ENCODE assay signal across 9 cellular contexts in the genomic region with DNA sequence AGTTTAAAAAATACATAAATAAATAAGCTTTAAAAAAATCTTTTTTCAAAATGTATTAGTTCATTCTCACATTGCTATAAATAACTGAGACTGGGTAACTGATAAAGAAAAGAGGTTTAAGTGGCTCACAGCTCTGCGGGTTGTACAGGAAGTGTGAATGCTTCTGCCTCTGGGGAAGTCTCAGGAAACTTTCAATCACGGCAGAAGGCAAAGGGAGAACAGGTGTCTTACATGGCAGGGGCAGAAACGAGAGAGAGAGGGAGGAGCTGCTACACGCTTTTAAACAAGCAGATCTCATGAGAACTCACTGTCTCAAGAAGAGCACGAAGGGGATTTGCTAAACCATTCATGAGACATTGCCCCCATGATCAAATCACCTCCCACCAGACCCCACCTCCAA.
DNase-seq lines count a peak whose midpoint lies in the region; ATAC-seq and TF ChIP-seq lines count a peak whose summit lies in the region.
"Had no signal": no experiment of that assay in that cellular context is flagged by ENCODE, and none has a peak within 500 bp of the region (broad histone marks: within the 10 kb centered on the region; RNA-seq: fewer than 3 reads in every experiment).

No MANE protein-coding gene starts in this region.

- H2AFZ ChIP-seq in neuronal stem cell (ENCODE audit: low read length) = no peak overlapping the region

- DNase-seq in GM06990 (ENCODE audit: extremely low read depth, insufficient read length) (peak; percentile 72), GM19240 (ENCODE audit: insufficient read length, low spot score) (peak; percentile 12), neuronal stem cell (ENCODE audit: low spot score) (no peak), mesenteric fat pad (ENCODE audit: low spot score) (no peak), occipital lobe (lab: John Stamatoyannopoulos, UW) (no peak), endodermal cell (no peak)
- peak; percentile 6 for DNase-seq in T-helper 2 cell treated with Interferon-gamma antibody and Interleukin-4, amounts not matched to agents 5 μg/mL and 100 μg/mL, for 36 hours (ENCODE audit: low spot score)

- H2AK5ac ChIP-seq in neuronal stem cell (ENCODE audit: low read depth, low read length) = no peak overlapping the region

- no peak overlapping the region for H4K91ac ChIP-seq in neuronal stem cell (ENCODE audit: low read depth, low read length, poor library complexity)

- no peak overlapping the region for H3K14ac ChIP-seq in neuronal stem cell (ENCODE audit: low read length)

- no peak overlapping the region for H2BK120ac ChIP-seq in neuronal stem cell (ENCODE audit: low read depth, low read length)

- H3K4me1 ChIP-seq in neuronal stem cell (ENCODE audit: control insufficient read depth in 2 of 2, insufficient read depth in 1 of 2, low read depth in 1 of 2, low read length in 2 of 2) (peaks cover 0 to 2% of the 10 kb centered on the region in 2 donors), endodermal cell (ENCODE audit: control insufficient read depth, insufficient read depth, low read length) (no peaks in the 10 kb centered on the region)

- H3K9me3 Mint-ChIP-seq in T-helper 2 cell treated with Interferon-gamma antibody and Interleukin-4, amounts not matched to agents 5 μg/mL and 100 μg/mL, for 36 hours = peaks cover 52% of the 10 kb centered on the region
- H3K9me3 Mint-ChIP-seq in endodermal cell = peaks cover 41% of the 10 kb centered on the region

- WGBS in neuronal stem cell (ENCODE audit: extremely low coverage in 2 of 2, insufficient read length in 2 of 2, insufficient replicate concordance in 1 of 2), 2 donors = no CpG with 5 or more reads among the region's 5 CpGs
- WGBS in endodermal cell (ENCODE audit: insufficient coverage in 1 of 2, insufficient read length in 1 of 2), 2 experiments = 75 to 89% methylated on average over 2 to 5 of the region's 5 CpGs

- peaks cover 27% of the 10 kb centered on the region for H3K4me1 Mint-ChIP-seq in T-helper 2 cell treated with Interferon-gamma antibody and Interleukin-4, amounts not matched to agents 5 μg/mL and 100 μg/mL, for 36 hours (ENCODE audit: low read depth)
- peaks cover 3% of the 10 kb centered on the region for H3K4me1 Mint-ChIP-seq in endodermal cell

- H3K4ac ChIP-seq in neuronal stem cell (ENCODE audit: low read length) = no peak overlapping the region

- no peaks in the 10 kb centered on the region for H3K79me1 ChIP-seq in neuronal stem cell (ENCODE audit: low read depth, low read length)

- no peak overlapping the region for H2BK12ac ChIP-seq in neuronal stem cell (ENCODE audit: low read length)

- H3K36me3 ChIP-seq in GM06990 (ENCODE audit: control insufficient read depth, insufficient read depth, low read length) = no peaks in the 10 kb centered on the region
- peaks cover 0 to 7% of the 10 kb centered on the region in 2 donors for H3K36me3 ChIP-seq in neuronal stem cell (replicated peaks in 1 of 2; ENCODE audit: control insufficient read depth in 2 of 2, insufficient read depth in 2 of 2, low read length in 2 of 2)
- peaks cover 8% of the 10 kb centered on the region for H3K36me3 ChIP-seq in endodermal cell (ENCODE audit: control insufficient read depth, insufficient read depth, low read length)

- no peak overlapping the region for H3K23ac ChIP-seq in neuronal stem cell (ENCODE audit: low read depth, low read length, poor library complexity)

- H3K9ac ChIP-seq in neuronal stem cell (ENCODE audit: low read depth, low read length, poor library complexity) (no peak overlapping the region), endodermal cell (ENCODE audit: extremely low read depth, low read length, poor library complexity, severe bottlenecking) (no peak overlapping the region)

- H3K27ac ChIP-seq in neuronal stem cell (replicated peaks; ENCODE audit: low read length) (no peak overlapping the region), endodermal cell (ENCODE audit: low read depth, low read length) (no peak overlapping the region)

- H3K4me3 Mint-ChIP-seq in T-helper 2 cell treated with Interferon-gamma antibody and Interleukin-4, amounts not matched to agents 5 μg/mL and 100 μg/mL, for 36 hours = no peak overlapping the region
- no peak overlapping the region for H3K4me3 Mint-ChIP-seq in endodermal cell

- peak overlapping the region; percentile 15; the same call in 1 of the 2 replicates for H3K4me3 ChIP-seq in GM06990 (replicated peaks; ENCODE audit: low read depth, low read length)
- H3K4me3 ChIP-seq in neuronal stem cell (ENCODE audit: low read length in 2 of 2) = no peak overlapping the region
- no peak overlapping the region for H3K4me3 ChIP-seq in endodermal cell (ENCODE audit: low read length)
- H3K4me3 ChIP-seq: mucosa of descending colon had no signal

- no peak overlapping the region for H3K18ac ChIP-seq in neuronal stem cell (ENCODE audit: low read length)

- no peak overlapping the region for H2BK15ac ChIP-seq in neuronal stem cell (ENCODE audit: low read length)

- H3K27ac Mint-ChIP-seq in T-helper 2 cell treated with Interferon-gamma antibody and Interleukin-4, amounts not matched to agents 5 μg/mL and 100 μg/mL, for 36 hours = peak overlapping the region; percentile 58
- H3K27ac Mint-ChIP-seq in endodermal cell = no peak overlapping the region

- no peak overlapping the region for H2BK5ac ChIP-seq in neuronal stem cell (ENCODE audit: low read length)

- H4K8ac ChIP-seq in neuronal stem cell (ENCODE audit: low read depth, low read length) = no peak overlapping the region

- H3K9me3 ChIP-seq in neuronal stem cell (replicated peaks in 1 of 2; ENCODE audit: control insufficient read depth in 2 of 2, insufficient read depth in 1 of 2, low read depth in 1 of 2, low read length in 2 of 2) (peaks cover 0 to 27% of the 10 kb centered on the region in 2 donors), endodermal cell (ENCODE audit: control insufficient read depth, low read length) (peaks cover 28% of the 10 kb centered on the region)

- no peaks in the 10 kb centered on the region for H3K27me3 Mint-ChIP-seq in T-helper 2 cell treated with Interferon-gamma antibody and Interleukin-4, amounts not matched to agents 5 μg/mL and 100 μg/mL, for 36 hours (ENCODE audit: low read depth)
- H3K27me3 Mint-ChIP-seq in endodermal cell (ENCODE audit: insufficient read depth) = no peaks in the 10 kb centered on the region

- TF ChIP-seq CTCF in GM06990 (IDR thresholded peaks at IDR 0.05; ENCODE audit: insufficient read depth, low read length, poor library complexity, severe bottlenecking) (no peak), endodermal cell (conservative IDR thresholded peaks at IDR 0.05) (no peak)

- peaks cover 23% of the 10 kb centered on the region for H3K36me3 Mint-ChIP-seq in T-helper 2 cell treated with Interferon-gamma antibody and Interleukin-4, amounts not matched to agents 5 μg/mL and 100 μg/mL, for 36 hours (ENCODE audit: low read depth)
- H3K36me3 Mint-ChIP-seq in endodermal cell (ENCODE audit: low read depth) = peaks cover 36% of the 10 kb centered on the region

- peak; percentile 90 for ATAC-seq in HG02981 (IDR thresholded peaks at IDR 0.05; ENCODE audit: unreplicated experiment)
- ATAC-seq: mucosa of descending colon had no signal

- no peaks in the 10 kb centered on the region for H3K27me3 ChIP-seq in GM06990 (replicated peaks; ENCODE audit: control insufficient read depth, insufficient read depth, low read length)
- H3K27me3 ChIP-seq in neuronal stem cell (ENCODE audit: control insufficient read depth in 3 of 3, insufficient read depth in 3 of 3, low read depth in 1 of 3, low read length in 3 of 3) = no peaks in the 10 kb centered on the region
- H3K27me3 ChIP-seq in endodermal cell (ENCODE audit: control insufficient read depth, insufficient read depth, low read length, poor library complexity, severe bottlenecking) = no peaks in the 10 kb centered on the region

- no peak overlapping the region for H3K4me2 ChIP-seq in neuronal stem cell (ENCODE audit: insufficient read depth, low read length, poor library complexity, severe bottlenecking)

Comparison
In these comparisons a context has a peak if more than half of its experiments do, and no peak if none do; other contexts are left out.
1. DNase-seq: peak in GM06990 (single experiment), GM19240 (single experiment) and T-helper 2 cell treated with Interferon-gamma antibody and Interleukin-4, amounts not matched to agents 5 μg/mL and 100 μg/mL, for 36 hours (single experiment); none in neuronal stem cell (single experiment), mesenteric fat pad (single experiment), occipital lobe (single experiment) and endodermal cell (single experiment).